23 cellular contexts compared by ENCODE assay signal in genomic region chr13:36859259-36859658, GRCh38. TPM values are rescaled to one million over a fixed set of nuclear protein-coding genes. Genes with fewer than 3 reads are reported as not detected.
DNase-seq lines count a peak whose midpoint lies in the region; FAIRE-seq and TF ChIP-seq lines count a peak whose summit lies in the region.
"Had no signal": no experiment of that assay in that cellular context is flagged by ENCODE, and none has a peak within 500 bp of the region (broad histone marks: within the 10 kb centered on the region; RNA-seq: fewer than 3 reads in every experiment).

No MANE protein-coding gene starts in this region.

- no peak for TF ChIP-seq RAD21 in H1 (IDR thresholded peaks at IDR 0.05 in 1 of 2, conservative IDR thresholded peaks at IDR 0.05 in 1 of 2; ENCODE audit: low read depth in 2 of 2, low read length in 2 of 2)

- BruUV-seq in A673 (replicated peaks; lab: Mats Ljungman, UMichigan), result no TSS peak

- H2AK5ac ChIP-seq in H1 (ENCODE audit: low read depth, low read length) (no peak overlapping the region), trophoblast cell (ENCODE audit: low read length) (no peak overlapping the region)

- H4K91ac ChIP-seq in H1 (replicated peaks; ENCODE audit: insufficient read length, low read length) (no peak overlapping the region), trophoblast cell (ENCODE audit: low read depth, low read length) (no peak overlapping the region)

- H3K9ac ChIP-seq in H1 (replicated peaks in 1 of 4; ENCODE audit: extremely low read depth in 1 of 4, low read depth in 3 of 4, low read length in 3 of 4) (no peak overlapping the region), trophoblast cell (ENCODE audit: low read length) (no peak overlapping the region)
- H3K9ac ChIP-seq: BLaER1 treated with 17β-estradiol and CSF1 and Interleukin-3, amounts not matched to agents 10 nM and 100 nM had no signal

- no peak overlapping the region for H3K4me3 ChIP-seq in A673 (ENCODE audit: low read depth, low read length, poor library complexity, severe bottlenecking)
- H3K4me3 ChIP-seq in H1 (ENCODE audit: extremely low read depth in 1 of 4, insufficient read depth in 2 of 4, low read depth in 3 of 4, low read length in 4 of 4), result no peak overlapping the region
- no peak overlapping the region for H3K4me3 ChIP-seq in trophoblast cell (ENCODE audit: low read depth, low read length)
- H3K4me3 ChIP-seq: BLaER1 treated with 17β-estradiol and CSF1 and Interleukin-3, amounts not matched to agents 10 nM and 100 nM; GM12878; GM23338 had no signal

- TF ChIP-seq EP300 in H1 (IDR thresholded peaks at IDR 0.05; ENCODE audit: borderline replicate concordance in 1 of 2, low read depth in 2 of 2, low read length in 2 of 2), result no peak

- H2BK5ac ChIP-seq in H1 (ENCODE audit: low read depth, low read length), result no peak overlapping the region
- no peak overlapping the region for H2BK5ac ChIP-seq in trophoblast cell (ENCODE audit: low read depth, low read length, poor library complexity)

- no peaks in the 10 kb centered on the region for H3K79me2 ChIP-seq in H1 (ENCODE audit: control insufficient read depth in 1 of 2, insufficient read depth in 2 of 2, low read length in 2 of 2)
- H3K79me2 ChIP-seq in trophoblast cell (ENCODE audit: control insufficient read depth, insufficient read depth, low read length, poor library complexity), result no peaks in the 10 kb centered on the region

- H4K8ac ChIP-seq in H1 (ENCODE audit: extremely low read depth, insufficient read depth, low read length), result no peak overlapping the region
- H4K8ac ChIP-seq in trophoblast cell (ENCODE audit: low read depth, low read length), result no peak overlapping the region

- H2AFZ ChIP-seq in H1 (ENCODE audit: low read length), result no peak overlapping the region
- no peak overlapping the region for H2AFZ ChIP-seq in trophoblast cell (ENCODE audit: insufficient read depth, low read length, poor library complexity)

- H3K4me2 ChIP-seq in H1 (ENCODE audit: insufficient read depth in 1 of 2, low read depth in 2 of 2, low read length in 2 of 2) (no peak overlapping the region), trophoblast cell (ENCODE audit: low read length) (no peak overlapping the region)
- H3K4me2 ChIP-seq: BLaER1 treated with 17β-estradiol and CSF1 and Interleukin-3, amounts not matched to agents 10 nM and 100 nM; GM23338 had no signal

- no peaks in the 10 kb centered on the region for H3K27me3 ChIP-seq in A673 (replicated peaks; ENCODE audit: insufficient read depth, low read depth, low read length, poor library complexity)
- H3K27me3 ChIP-seq in H1 (replicated peaks in 1 of 4; ENCODE audit: control insufficient read depth in 3 of 4, extremely low read depth in 1 of 4, insufficient read depth in 3 of 4, low read length in 3 of 4), result no peaks in the 10 kb centered on the region
- H3K27me3 ChIP-seq in trophoblast cell (ENCODE audit: insufficient read depth, low read length), result no peaks in the 10 kb centered on the region
- H3K27me3 ChIP-seq: BE2C; BLaER1 treated with 17β-estradiol and CSF1 and Interleukin-3, amounts not matched to agents 10 nM and 100 nM had no signal

- H3K14ac ChIP-seq in H1 (ENCODE audit: insufficient read length) (no peak overlapping the region), trophoblast cell (ENCODE audit: low read length) (no peak overlapping the region)

- DNase-seq in A673 (ENCODE audit: low spot score) (no peak), NCI-H69 (lab: John Stamatoyannopoulos, UW) (peak; percentile 8), H1 (ENCODE audit: low read depth in 1 of 2, low spot score in 2 of 2) (no peak), activated gamma-delta T cell (lab: John Stamatoyannopoulos, UW) (no peak), GM19240 (ENCODE audit: insufficient read length, low spot score) (no peak), trophoblast cell (no peak)
- DNase-seq: ACHN; AML-193; BE2C; CD4-positive, alpha-beta T cell; CD8-positive, alpha-beta memory T cell; DMS 273 treated with DMSO at 0.1 percent for 48 hours; DMS79; EL; GDM1; H7; HCEC 1CT had no signal

- POLR2A ChIA-PET in A673 (lab: Charles Lee; ENCODE audit: low non-redundant PET), result no interaction called here
- POLR2A ChIA-PET in H1 (lab: Charles Lee; ENCODE audit: partially characterized antibody), result interaction anchor here (0.7 kb wide), 1 partner anchor 11 kb away, joined by 3 read pairs; no protein-coding TSS in a partner anchor

- no peak overlapping the region for H4K5ac ChIP-seq in H1 (ENCODE audit: insufficient read length, low read depth, low read length)

- no peak for FAIRE-seq in H1 (lab: Jason Lieb, UNC)
- FAIRE-seq: A204.1, D721Med, GM12878, GM19239 had no signal

- H3K23ac ChIP-seq in H1 (ENCODE audit: insufficient read length), result no peak overlapping the region
- no peak overlapping the region for H3K23ac ChIP-seq in trophoblast cell (ENCODE audit: low read length)

- no peak overlapping the region for H2BK20ac ChIP-seq in H1 (ENCODE audit: low read length)

- H2BK12ac ChIP-seq in H1 (ENCODE audit: low read depth, low read length), result 0 out of 2 replicates have a peak overlapping the region, but pooled peaks have one; percentile 11
- H2BK12ac ChIP-seq in trophoblast cell (ENCODE audit: low read length), result no peak overlapping the region

- peaks cover 1% of the 10 kb centered on the region for H3K36me3 ChIP-seq in A673 (ENCODE audit: insufficient read depth, low read length, poor library complexity, severe bottlenecking)
- H3K36me3 ChIP-seq in H1 (ENCODE audit: control insufficient read depth in 2 of 4, insufficient read depth in 4 of 4, low read length in 3 of 4), result no peaks in the 10 kb centered on the region
- peaks cover 4 to 16% of the 10 kb centered on the region in 2 experiments for H3K36me3 ChIP-seq in trophoblast cell (ENCODE audit: control insufficient read depth in 1 of 2, insufficient read depth in 2 of 2, low read length in 2 of 2)

- H3K9me3 ChIP-seq in A673 (ENCODE audit: low read depth, low read length, poor library complexity, severe bottlenecking) (no peaks in the 10 kb centered on the region), H1 (ENCODE audit: insufficient read depth in 2 of 2, low read depth in 1 of 2, low read length in 1 of 2) (no peaks in the 10 kb centered on the region), trophoblast cell (ENCODE audit: insufficient read depth, low read depth, low read length) (no peaks in the 10 kb centered on the region)
- H3K9me3 ChIP-seq: BE2C; BLaER1 treated with 17β-estradiol and CSF1 and Interleukin-3, amounts not matched to agents 10 nM and 100 nM had no signal

- no peak overlapping the region for H2BK120ac ChIP-seq in H1 (replicated peaks; ENCODE audit: low read depth, low read length)
- no peak overlapping the region for H2BK120ac ChIP-seq in trophoblast cell (ENCODE audit: insufficient read depth, low read length, poor library complexity)

- H4K12ac ChIP-seq in trophoblast cell (ENCODE audit: low read depth, low read length), result no peak overlapping the region

- H3K4me1 ChIP-seq in A673 (ENCODE audit: insufficient read depth, low read length, poor library complexity, severe bottlenecking) (no peaks in the 10 kb centered on the region), H1 (replicated peaks in 1 of 4; ENCODE audit: control insufficient read depth in 3 of 4, insufficient read depth in 4 of 4, low read length in 3 of 4) (peaks cover 0 to 3% (median 0%) of the 10 kb centered on the region in 4 experiments; a peak in 1 of 7 replicates), trophoblast cell (ENCODE audit: control insufficient read depth in 1 of 2, insufficient read depth in 2 of 2, low read length in 2 of 2) (peaks cover 3% of the 10 kb centered on the region in 2 experiments)
- H3K4me1 ChIP-seq: BE2C had no signal

- 93% methylated on average over 4 of the region's 4 CpGs; no CpG with 5 or more reads in 1 of the 2 experiments for WGBS in H1 (ENCODE audit: extremely low coverage in 1 of 2, insufficient coverage in 1 of 2, insufficient read length in 1 of 2, insufficient replicate concordance in 2 of 2, low coverage in 1 of 2, low lambda C conversion rate in 2 of 2, missing lambda C conversion rate in 1 of 2), 2 experiments
- no CpG with 5 or more reads among the region's 4 CpGs for WGBS in trophoblast cell (ENCODE audit: extremely low coverage, insufficient coverage, insufficient read length)

- no peak overlapping the region for H2BK15ac ChIP-seq in H1 (ENCODE audit: low read length)

- H3K23me2 ChIP-seq in H1 (ENCODE audit: low read depth, low read length), result no peaks in the 10 kb centered on the region

- H3K79me1 ChIP-seq in H1 (ENCODE audit: low read depth, low read length) (no peaks in the 10 kb centered on the region), trophoblast cell (ENCODE audit: low read length) (no peaks in the 10 kb centered on the region)

- no peak for TF ChIP-seq POLR2A in H1 (IDR thresholded peaks at IDR 0.05; ENCODE audit: control extremely low read depth in 1 of 2, low read depth in 2 of 2, low read length in 2 of 2)

- CTCF ChIA-PET in A673 (lab: Charles Lee) (interaction anchor here (1.4 kb wide), 1 partner anchor 122 kb away, joined by 27 read pairs; no protein-coding TSS in a partner anchor), H1 (lab: Charles Lee; ENCODE audit: partially characterized antibody) (interaction anchor here (1.0 to 4.8 kb wide), 18 partner anchors 9 to 406 kb away, joined by 3 to 65 read pairs (median 4); no protein-coding TSS in a partner anchor)

- no peak overlapping the region for H3K4ac ChIP-seq in H1 (replicated peaks; ENCODE audit: insufficient read length, low read depth, low read length)
- H3K4ac ChIP-seq in trophoblast cell (ENCODE audit: low read depth, low read length), result no peak overlapping the region

- TF ChIP-seq CTCF in A673 (conservative IDR thresholded peaks at IDR 0.05; ENCODE audit: low read depth, low read length), result no peak
- TF ChIP-seq CTCF in H1 (IDR thresholded peaks at IDR 0.05; ENCODE audit: control extremely low read depth in 1 of 3, insufficient read depth in 1 of 3, low read depth in 1 of 3, low read length in 3 of 3), result no peak

- H4K20me1 ChIP-seq in H1 (replicated peaks in 1 of 2; ENCODE audit: control insufficient read depth in 1 of 2, insufficient read depth in 2 of 2, low read length in 2 of 2), result no peaks in the 10 kb centered on the region
- H4K20me1 ChIP-seq: BLaER1 treated with 17β-estradiol and CSF1 and Interleukin-3, amounts not matched to agents 10 nM and 100 nM had no signal

- intact Hi-C loops in A673 (cut with micrococcal nuclease; ENCODE audit: unreplicated experiment), result loop anchor here (5.0 kb wide), 1 partner anchor 58 kb away; no protein-coding TSS in a partner anchor

- H3K27ac ChIP-seq in A673 (ENCODE audit: low read depth, low read length, poor library complexity, severe bottlenecking) (peak overlapping the region; percentile 18), H1 (ENCODE audit: low read depth, low read length) (no peak overlapping the region), trophoblast cell (ENCODE audit: low read depth, low read length) (no peak overlapping the region)
- H3K27ac ChIP-seq: BLaER1 treated with 17β-estradiol and CSF1 and Interleukin-3, amounts not matched to agents 10 nM and 100 nM had no signal

- H3K18ac ChIP-seq in H1 (ENCODE audit: extremely low read depth, low read length), result no peak overlapping the region
- H3K18ac ChIP-seq in trophoblast cell (ENCODE audit: low read length), result no peak overlapping the region

- no peak overlapping the region for H3K56ac ChIP-seq in H1 (replicated peaks; ENCODE audit: insufficient read length, low read depth, low read length)

RNA-seq across cellular contexts. Expression of gene RFXAP, which starts 40.2 kb away (rescaled TPM):
- 25.9 and 29.2 TPM in 2 replicates for total RNA-seq in A673 (2021)
- total RNA-seq in H1 (2021; fragmentation: NEBNext Ultra II Directional; extraction: Animal tissue kit (Norgen Biotek cat#: 25700)), result 11.5 and 13.5 TPM in 2 replicates
- 3.6 and 5.2 TPM in 2 replicates for polyA plus RNA-seq in H1 (2011; rRNA removed)
- 7.4 TPM for polyA plus RNA-seq in H1 (2011; cell fraction: cytosol; rRNA removed)
- polyA plus RNA-seq in H1 (2011; cell fraction: nucleus; rRNA removed), result 4.0 TPM
- 6.7 to 8.3 TPM (median 7.2 TPM) in 4 replicates for polyA plus RNA-seq in H1 (2012, experiment 1 of 2)
- 2.4 TPM for polyA plus RNA-seq in H1 (2012, experiment 2 of 2)
- 6.7 TPM for polyA plus RNA-seq in H1 (2013, experiment 1 of 2)
- polyA plus RNA-seq in H1 (2013, experiment 2 of 2), result 5.8 TPM
- 1.8 and 2.2 TPM in 2 replicates for polyA minus RNA-seq in H1 (2011; rRNA and poly(A)+ RNA removed)
- 2.5 TPM for polyA minus RNA-seq in H1 (2011; cell fraction: cytosol; rRNA and poly(A)+ RNA removed)
- polyA minus RNA-seq in H1 (2011; cell fraction: nucleus; rRNA and poly(A)+ RNA removed), result 4.8 TPM
- polyA plus RNA-seq in trophoblast cell (2013), result 3.0 TPM in 2 replicates
